In the genomic region with DNA sequence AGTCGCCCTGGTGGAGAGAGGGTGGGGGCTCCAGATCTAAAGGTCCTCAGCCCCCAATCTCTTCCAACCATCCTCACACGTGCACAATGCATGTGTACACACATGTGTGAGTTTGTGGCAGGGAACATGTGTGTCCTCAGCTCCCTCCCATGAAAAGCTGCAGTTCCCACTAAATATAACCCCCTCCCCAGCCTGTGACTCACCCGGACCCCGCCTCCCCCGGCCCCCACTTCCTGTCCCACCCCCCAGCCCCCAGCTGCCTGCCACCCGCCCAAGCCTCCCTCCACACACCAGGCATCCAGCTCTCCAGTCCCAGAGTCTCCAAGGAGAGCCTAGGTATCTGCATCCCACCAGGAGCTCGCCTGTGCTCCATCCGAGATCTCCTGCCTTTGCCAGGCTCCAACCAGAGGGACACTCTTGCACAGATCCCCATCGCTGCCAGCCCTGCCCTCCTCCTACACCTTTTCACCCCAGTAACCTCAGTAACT, we compare ENCODE assay signal across 8 cellular contexts. TPM values are rescaled to one million over a fixed set of nuclear protein-coding genes. Genes with fewer than 3 reads are reported as not detected.
A peak's percentile ranks its signal among the peaks of the same experiment; 100 is the strongest.
DNase-seq lines count a peak whose midpoint lies in the region; ATAC-seq and TF ChIP-seq lines count a peak whose summit lies in the region.

No MANE protein-coding gene starts in this region.

- no peaks in the 10 kb centered on the region for H3K9me2 ChIP-seq in PC-3 (replicated peaks; ENCODE audit: low read length)

- H3K27me3 ChIP-seq in PC-3 (ENCODE audit: low read length), result no peaks in the 10 kb centered on the region

- H3K9me3 ChIP-seq in PC-3 (ENCODE audit: low read length), result no peaks in the 10 kb centered on the region

- POLR2A ChIA-PET in PC-3 (lab: Charles Lee; ENCODE audit: unreplicated experiment), result no interaction called here

- no peak overlapping the region for H3K27ac ChIP-seq in PC-3 (ENCODE audit: low read length)

- H3K36me3 ChIP-seq in PC-3 (ENCODE audit: low read depth, low read length), result no peaks in the 10 kb centered on the region

- DNase-seq in EH (ENCODE audit: low read depth) (peak; percentile 35), PC-3 (no peak), epithelial cell of esophagus (ENCODE audit: low read depth) (no peak), progenitor cell of endocrine pancreas (ENCODE audit: low spot score, unreplicated experiment) (no peak), NCI-H187 (lab: John Stamatoyannopoulos, UW) (no peak), pons (ENCODE audit: low spot score) (no peak)

- H4K20me1 ChIP-seq in PC-3 (ENCODE audit: low read length), result no peaks in the 10 kb centered on the region

- CTCF ChIA-PET in PC-3 (lab: Charles Lee), result interaction anchor here (0.7 kb wide), 1 partner anchor 180 kb away, joined by 4 read pairs; the partner anchor contains the start of gene SLC16A13

- H3K9me3 Mint-ChIP-seq in progenitor cell of endocrine pancreas (ENCODE audit: low read depth), result no peaks in the 10 kb centered on the region

- H3F3A ChIP-seq in PC-3 (ENCODE audit: low read length, unreplicated experiment), result no peaks in the 10 kb centered on the region

- peaks cover 31% of the 10 kb centered on the region for H3K79me2 ChIP-seq in PC-3 (ENCODE audit: low read length)

- peaks cover 25% of the 10 kb centered on the region for H3K4me1 ChIP-seq in PC-3 (ENCODE audit: insufficient read depth, low read length)

- intact Hi-C loops in PC-3 (cut with micrococcal nuclease), result no loop called here

- peak overlapping the region; percentile 65 for H3K4me3 ChIP-seq in PC-3 (ENCODE audit: low read length)
- H3K4me3 ChIP-seq in epithelial cell of esophagus (ENCODE audit: low read length), result peak overlapping the region; percentile 3

- ATAC-seq in PC-3 (no peak), HG03571 (IDR thresholded peaks at IDR 0.05; ENCODE audit: unreplicated experiment) (no peak), HG02840 (IDR thresholded peaks at IDR 0.05; ENCODE audit: low FRiP score, unreplicated experiment) (no peak)

- H3K4me1 Mint-ChIP-seq in progenitor cell of endocrine pancreas (ENCODE audit: low read depth), result peaks cover 43% of the 10 kb centered on the region

- H2AFZ ChIP-seq in PC-3 (ENCODE audit: low read length), result no peak overlapping the region

- no peak for TF ChIP-seq CTCF in PC-3 (conservative IDR thresholded peaks at IDR 0.05; ENCODE audit: low read depth, low read length)
- no peak for TF ChIP-seq CTCF in epithelial cell of esophagus (IDR thresholded peaks at IDR 0.05; ENCODE audit: insufficient read depth, low read depth, low read length, missing control alignments)
- TF ChIP-seq CTCF in progenitor cell of endocrine pancreas (IDR thresholded peaks at IDR 0.05; ENCODE audit: unreplicated experiment), result no peak

- peak overlapping the region; percentile 86 for H3K4me2 ChIP-seq in PC-3 (ENCODE audit: low read length)

- H3K27ac Mint-ChIP-seq in progenitor cell of endocrine pancreas, result peak overlapping the region; percentile 96

- peak overlapping the region; percentile 56 for H3K4me3 Mint-ChIP-seq in progenitor cell of endocrine pancreas (ENCODE audit: low read depth)

- no peaks in the 10 kb centered on the region for H3K36me3 Mint-ChIP-seq in progenitor cell of endocrine pancreas (ENCODE audit: insufficient read depth)

- no peaks in the 10 kb centered on the region for H3K27me3 Mint-ChIP-seq in progenitor cell of endocrine pancreas

- no TSS peak for BruUV-seq in PC-3 (replicated peaks; lab: Mats Ljungman, UMichigan)

- H3K9ac ChIP-seq in PC-3 (ENCODE audit: low read length), result no peak overlapping the region

RNA-seq across cellular contexts. Expression of gene DLG4, which starts 3.9 kb away (rescaled TPM):
- total RNA-seq in PC-3 (2014; rRNA removed), result 6.5 and 12.8 TPM in 2 replicates
- total RNA-seq in progenitor cell of endocrine pancreas, result 46.3 and 48.6 TPM in 2 replicates

RNA-seq across cellular contexts. Expression of gene ACADVL, which starts 4.0 kb away (rescaled TPM):
- total RNA-seq in PC-3 (2014; rRNA removed) (558 and 646 TPM in 2 replicates), progenitor cell of endocrine pancreas (653 and 693 TPM in 2 replicates)

RNA-seq across cellular contexts. Expression of gene DVL2, which starts 18.6 kb away (rescaled TPM):
- total RNA-seq in PC-3 (2014; rRNA removed) (36.9 and 65.7 TPM in 2 replicates), progenitor cell of endocrine pancreas (104 TPM in 2 replicates)

RNA-seq across cellular contexts. Expression of gene PHF23, which starts 23.6 kb away (rescaled TPM):
- total RNA-seq in PC-3 (2014; rRNA removed) (20.8 and 32.7 TPM in 2 replicates), progenitor cell of endocrine pancreas (66.9 and 73.7 TPM in 2 replicates)

RNA-seq across cellular contexts. Expression of gene GABARAP, which starts 26.6 kb away (rescaled TPM):
- total RNA-seq in PC-3 (2014; rRNA removed) (88.2 and 103 TPM in 2 replicates), progenitor cell of endocrine pancreas (447 and 466 TPM in 2 replicates)
